8 cellular contexts compared by ENCODE assay signal in the genomic region with DNA sequence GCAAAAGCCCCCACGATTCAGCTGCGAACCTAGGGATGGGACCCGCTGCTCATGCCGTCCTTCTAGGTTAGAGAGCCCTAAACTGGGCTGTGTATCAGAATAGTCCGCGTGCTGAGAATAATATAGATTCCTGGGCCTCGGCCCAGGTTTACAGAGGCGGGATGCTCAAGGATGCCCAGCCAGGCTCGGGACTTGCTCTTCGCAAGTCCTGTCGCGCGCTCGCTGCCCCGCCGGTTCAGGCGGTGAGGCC. TPM values are rescaled to one million over a fixed set of nuclear protein-coding genes. Genes with fewer than 3 reads are reported as not detected.
A peak's percentile ranks its signal among the peaks of the same experiment; 100 is the strongest.
DNase-seq lines count a peak whose midpoint lies in the region; ATAC-seq, FAIRE-seq and TF ChIP-seq lines count a peak whose summit lies in the region.

No MANE protein-coding gene starts in this region.

- no peak for TF ChIP-seq POLR2A in testis (IDR thresholded peaks at IDR 0.05)

- ATAC-seq in GM21619 (IDR thresholded peaks at IDR 0.05; ENCODE audit: unreplicated experiment), result no peak

- H3K27ac Mint-ChIP-seq in T-helper 1 cell treated with Interleukin-12 subunit alpha and Interleukin-12 subunit beta and Interleukin-4 antibody, amounts not matched to agents 30 μg/mL and 1 μg/mL, for 36 hours, result peak overlapping the region; percentile 92
- peak overlapping the region; percentile 91 for H3K27ac Mint-ChIP-seq in activated T-helper 2 cell treated with anti-CD3 and anti-CD28 coated beads, Interferon-gamma antibody, Interleukin-2, Interleukin-4, amounts not matched to agents 10 μg/mL and 5 μg/mL and 100 μg/mL, durations not matched to agents 14 hours and 24 hours and 36 hours

- peak overlapping the region; percentile 62 to 82 for H3K4me3 ChIP-seq in kidney (ENCODE audit: low read length in 2 of 2)
- H3K4me3 ChIP-seq in testis, result peak overlapping the region; percentile 76 to 85

- H3K9me3 ChIP-seq in kidney (ENCODE audit: control insufficient read depth in 1 of 2, low read length in 2 of 2) (no peaks in the 10 kb centered on the region), testis (no peaks in the 10 kb centered on the region)

- peaks cover 16% of the 10 kb centered on the region for H3K4me1 Mint-ChIP-seq in T-helper 1 cell treated with Interleukin-12 subunit alpha and Interleukin-12 subunit beta and Interleukin-4 antibody, amounts not matched to agents 30 μg/mL and 1 μg/mL, for 36 hours (ENCODE audit: low read depth)
- H3K4me1 Mint-ChIP-seq in activated T-helper 2 cell treated with anti-CD3 and anti-CD28 coated beads, Interferon-gamma antibody, Interleukin-2, Interleukin-4, amounts not matched to agents 10 μg/mL and 5 μg/mL and 100 μg/mL, durations not matched to agents 14 hours and 24 hours and 36 hours (ENCODE audit: low read depth), result peaks cover 28% of the 10 kb centered on the region

- H3K4me3 Mint-ChIP-seq in T-helper 1 cell treated with Interleukin-12 subunit alpha and Interleukin-12 subunit beta and Interleukin-4 antibody, amounts not matched to agents 30 μg/mL and 1 μg/mL, for 36 hours, result peak overlapping the region; percentile 94
- H3K4me3 Mint-ChIP-seq in activated T-helper 2 cell treated with anti-CD3 and anti-CD28 coated beads, Interferon-gamma antibody, Interleukin-2, Interleukin-4, amounts not matched to agents 10 μg/mL and 5 μg/mL and 100 μg/mL, durations not matched to agents 14 hours and 24 hours and 36 hours (ENCODE audit: low read depth), result peak overlapping the region; percentile 95

- H3K9ac ChIP-seq in kidney (ENCODE audit: low read length in 2 of 2), result peak overlapping the region; percentile 56 to 80

- intact Hi-C loops in activated T-helper 2 cell treated with anti-CD3 and anti-CD28 coated beads, Interferon-gamma antibody, Interleukin-2, Interleukin-4, amounts not matched to agents 10 μg/mL and 5 μg/mL and 100 μg/mL, durations not matched to agents 14 hours and 24 hours and 36 hours (cut with micrococcal nuclease), result loop anchor here (1.0 to 10.0 kb wide), 7 partner anchors 50 to 1207 kb away; a partner anchor contains a TSS
- intact Hi-C loops in kidney (cut with DNase I), result no loop called here
- intact Hi-C loops in testis (cut with DNase I; ENCODE audit: low total_unique reads), result loop anchor here (10.0 kb wide), 1 partner anchor 133 kb away; no protein-coding TSS in a partner anchor

- no peak for FAIRE-seq in kidney (lab: Jason Lieb, UNC)

- WGBS in testis, 2 donors, result 7 to 10% methylated on average over 2 to 17 of the region's 17 CpGs

- H3K27ac ChIP-seq in kidney (ENCODE audit: low read depth in 2 of 2, low read length in 2 of 2) (peak overlapping the region; percentile 86 to 91), testis (peak overlapping the region; percentile 77 to 95)

- TF ChIP-seq CTCF in kidney (IDR thresholded peaks at IDR 0.05; ENCODE audit: borderline replicate concordance, extremely low read depth, insufficient read depth), result no peak
- no peak for TF ChIP-seq CTCF in testis (IDR thresholded peaks at IDR 0.05)

- no peaks in the 10 kb centered on the region for H3K9me3 Mint-ChIP-seq in T-helper 1 cell treated with Interleukin-12 subunit alpha and Interleukin-12 subunit beta and Interleukin-4 antibody, amounts not matched to agents 30 μg/mL and 1 μg/mL, for 36 hours
- no peaks in the 10 kb centered on the region for H3K9me3 Mint-ChIP-seq in activated T-helper 2 cell treated with anti-CD3 and anti-CD28 coated beads, Interferon-gamma antibody, Interleukin-2, Interleukin-4, amounts not matched to agents 10 μg/mL and 5 μg/mL and 100 μg/mL, durations not matched to agents 14 hours and 24 hours and 36 hours

- H3K4me1 ChIP-seq in kidney (ENCODE audit: control insufficient read depth in 1 of 2, insufficient read depth in 1 of 2, low read depth in 1 of 2, low read length in 2 of 2) (peaks cover 7 to 10% of the 10 kb centered on the region in 2 donors), testis (peaks cover 11% of the 10 kb centered on the region)

- no peaks in the 10 kb centered on the region for H3K27me3 ChIP-seq in testis

- no peaks in the 10 kb centered on the region for H3K27me3 Mint-ChIP-seq in T-helper 1 cell treated with Interleukin-12 subunit alpha and Interleukin-12 subunit beta and Interleukin-4 antibody, amounts not matched to agents 30 μg/mL and 1 μg/mL, for 36 hours (ENCODE audit: low read depth)
- H3K27me3 Mint-ChIP-seq in activated T-helper 2 cell treated with anti-CD3 and anti-CD28 coated beads, Interferon-gamma antibody, Interleukin-2, Interleukin-4, amounts not matched to agents 10 μg/mL and 5 μg/mL and 100 μg/mL, durations not matched to agents 14 hours and 24 hours and 36 hours (ENCODE audit: low read depth), result no peaks in the 10 kb centered on the region

- no peaks in the 10 kb centered on the region for H3K36me3 ChIP-seq in kidney (ENCODE audit: control insufficient read depth in 1 of 2, insufficient read depth in 2 of 2, low read length in 2 of 2)
- H3K36me3 ChIP-seq in testis (ENCODE audit: low read depth, missing control alignments), result no peaks in the 10 kb centered on the region

- DNase-seq in T-helper 1 cell (no peak), kidney (no peak), testis (no peak), NCI-H226 (no peak), NCI-H69 (lab: John Stamatoyannopoulos, UW) (no peak)
- DNase-seq in activated T-helper 2 cell treated with anti-CD3 and anti-CD28 coated beads, Interferon-gamma antibody, Interleukin-2, Interleukin-4, amounts not matched to agents 10 μg/mL and 5 μg/mL and 100 μg/mL, durations not matched to agents 14 hours and 24 hours and 36 hours (ENCODE audit: low spot score), result no peak

- peaks cover 10% of the 10 kb centered on the region for H3K36me3 Mint-ChIP-seq in T-helper 1 cell treated with Interleukin-12 subunit alpha and Interleukin-12 subunit beta and Interleukin-4 antibody, amounts not matched to agents 30 μg/mL and 1 μg/mL, for 36 hours (ENCODE audit: low read depth)
- peaks cover 17% of the 10 kb centered on the region for H3K36me3 Mint-ChIP-seq in activated T-helper 2 cell treated with anti-CD3 and anti-CD28 coated beads, Interferon-gamma antibody, Interleukin-2, Interleukin-4, amounts not matched to agents 10 μg/mL and 5 μg/mL and 100 μg/mL, durations not matched to agents 14 hours and 24 hours and 36 hours (ENCODE audit: low read depth)

RNA-seq across cellular contexts. Expression of a gene that starts 0.3 kb away (rescaled TPM):
- 24.3 and 25.1 TPM in 2 replicates for total RNA-seq in activated T-helper 2 cell treated with anti-CD3 and anti-CD28 coated beads, Interferon-gamma antibody, Interleukin-2, Interleukin-4, amounts not matched to agents 10 μg/mL and 5 μg/mL and 100 μg/mL, durations not matched to agents 14 hours and 24 hours and 36 hours
- total RNA-seq in kidney, result 40.8 TPM
- polyA plus RNA-seq in kidney (ENCODE audit: insufficient read depth, low read depth, low replicate concordance), result 35.8 TPM
- total RNA-seq in testis, result 10 to 100 TPM; 36.4 to 39.7 TPM
- polyA plus RNA-seq in testis (ENCODE audit: insufficient read depth, low read depth, low replicate concordance), result 56.3 TPM
